In genomic region chr17:29155966-29156338, GRCh38 we compare ENCODE assay signal across 10 cellular contexts. TPM values are rescaled to one million over a fixed set of nuclear protein-coding genes. Genes with fewer than 3 reads are reported as not detected.
DNase-seq lines count a peak whose midpoint lies in the region; ATAC-seq and TF ChIP-seq lines count a peak whose summit lies in the region.
"Had no signal": no experiment of that assay in that cellular context is flagged by ENCODE, and none has a peak within 500 bp of the region (broad histone marks: within the 10 kb centered on the region; RNA-seq: fewer than 3 reads in every experiment).

No MANE protein-coding gene starts in this region.

- H3K27ac Mint-ChIP-seq in activated T-cell treated with anti-CD3 and anti-CD28 coated beads, Interleukin-2, amount 50 U/mL, for 72 hours = peak overlapping the region; percentile 87
- peak overlapping the region in 4 of 5 experiments; percentile 65 to 92 (median 79) for H3K27ac Mint-ChIP-seq in brain
- H3K27ac Mint-ChIP-seq in type B pancreatic cell = peak overlapping the region; percentile 87

- H3K4me1 ChIP-seq in liver (ENCODE audit: control insufficient read depth in 4 of 4, insufficient read depth in 4 of 4, low read length in 3 of 4) = peaks cover 47 to 79% (median 70%) of the 10 kb centered on the region in 4 donors

- H3K4me3 Mint-ChIP-seq in activated T-cell treated with anti-CD3 and anti-CD28 coated beads, Interleukin-2, amount 50 U/mL, for 72 hours = no peak overlapping the region
- H3K4me3 Mint-ChIP-seq in brain (no peak overlapping the region), type B pancreatic cell (no peak overlapping the region)

- H3K9me3 ChIP-seq in liver (ENCODE audit: control insufficient read depth in 4 of 4, low read length in 3 of 4) = no peaks in the 10 kb centered on the region
- H3K9me3 ChIP-seq: BE2C had no signal

- no peak for TF ChIP-seq RAD21 in liver (IDR thresholded peaks at IDR 0.05)

- H3K9ac ChIP-seq in liver (ENCODE audit: low read depth in 1 of 2, low read length in 2 of 2) = peak overlapping the region in 1 of 2 donors; percentile 20

- H3K4me1 Mint-ChIP-seq in activated T-cell treated with anti-CD3 and anti-CD28 coated beads, Interleukin-2, amount 50 U/mL, for 72 hours (ENCODE audit: low read depth) = peaks cover 44% of the 10 kb centered on the region
- H3K4me1 Mint-ChIP-seq in brain (peaks cover 77% of the 10 kb centered on the region), type B pancreatic cell (ENCODE audit: unreplicated experiment) (peaks cover 64% of the 10 kb centered on the region)

- H3K9me3 Mint-ChIP-seq in activated T-cell treated with anti-CD3 and anti-CD28 coated beads, Interleukin-2, amount 50 U/mL, for 72 hours = no peaks in the 10 kb centered on the region
- H3K9me3 Mint-ChIP-seq in brain (no peaks in the 10 kb centered on the region), type B pancreatic cell (no peaks in the 10 kb centered on the region)

- no peak for TF ChIP-seq CTCF in brain (conservative IDR thresholded peaks at IDR 0.05)
- TF ChIP-seq CTCF in liver (IDR thresholded peaks at IDR 0.05; ENCODE audit: low read depth, low read length, missing input control) = no peak
- TF ChIP-seq CTCF in type B pancreatic cell (conservative IDR thresholded peaks at IDR 0.05) = no peak

- H3K36me3 Mint-ChIP-seq in activated T-cell treated with anti-CD3 and anti-CD28 coated beads, Interleukin-2, amount 50 U/mL, for 72 hours (ENCODE audit: insufficient read depth in 2 of 2) = no peaks in the 10 kb centered on the region
- H3K36me3 Mint-ChIP-seq in brain (no peaks in the 10 kb centered on the region), type B pancreatic cell (peaks cover 4% of the 10 kb centered on the region)

- no peaks in the 10 kb centered on the region for H3K27me3 ChIP-seq in liver (ENCODE audit: control insufficient read depth in 4 of 4, insufficient read depth in 4 of 4, low read length in 3 of 4)
- H3K27me3 ChIP-seq: BE2C had no signal

- no peak overlapping the region for H3K4me3 ChIP-seq in liver (ENCODE audit: low read depth in 1 of 3, low read length in 3 of 3)

- H3K36me3 ChIP-seq in liver (ENCODE audit: control insufficient read depth in 4 of 4, insufficient read depth in 3 of 4, low read depth in 1 of 4, low read length in 3 of 4) = no peaks in the 10 kb centered on the region
- H3K36me3 ChIP-seq: BE2C had no signal

- H3K27me3 Mint-ChIP-seq in activated T-cell treated with anti-CD3 and anti-CD28 coated beads, Interleukin-2, amount 50 U/mL, for 72 hours (ENCODE audit: low read depth) = no peaks in the 10 kb centered on the region
- H3K27me3 Mint-ChIP-seq in brain (no peaks in the 10 kb centered on the region), type B pancreatic cell (no peaks in the 10 kb centered on the region)

- no peak for DNase-seq in activated T-cell treated with anti-CD3 and anti-CD28 coated beads, Interleukin-2, amount 50 U/mL, for 72 hours
- DNase-seq in activated T-cell treated with anti-CD3 and anti-CD28 coated beads for 4 hours (no peak), type B pancreatic cell (ENCODE audit: extremely low spot score, unreplicated experiment) (no peak), SK-N-DZ (ENCODE audit: low spot score) (no peak), middle frontal gyrus (ENCODE audit: extremely low spot score, low spot score) (no peak)

- peak overlapping the region; percentile 85 to 94 for H3K27ac ChIP-seq in liver (ENCODE audit: low read depth in 1 of 2, low read length in 2 of 2)
- H3K27ac ChIP-seq: HL-60 had no signal

- ATAC-seq in activated T-cell treated with anti-CD3 and anti-CD28 coated beads, Interleukin-2, amount 50 U/mL, for 72 hours (replicated peaks in 1 of 2) = no peak
- no peak for ATAC-seq in HG03442 (IDR thresholded peaks at IDR 0.05; ENCODE audit: unreplicated experiment)

- WGBS in liver = 75% methylated on average over 3 of the region's 3 CpGs

TF ChIP-seq in liver, 16 proteins besides CTCF, POLR2A, EP300 and RAD21:
- TF ChIP-seq FOXA2 (IDR thresholded peaks at IDR 0.05) (no peak), SP1 (IDR thresholded peaks at IDR 0.05) (peak; percentile 6)

RNA-seq across cellular contexts. Expression of gene MYO18A, which starts 24.2 kb away (rescaled TPM):
- 10 to 100 TPM; 49.5 to 51.2 TPM for total RNA-seq in activated T-cell treated with anti-CD3 and anti-CD28 coated beads, Interleukin-2, amount 50 U/mL, for 72 hours
- polyA plus RNA-seq in brain (ENCODE audit: insufficient read depth, low read depth, low replicate concordance) (55.9 TPM), liver (10 to 100 TPM; 26.3 to 36.4 TPM)
- total RNA-seq in liver (10 to 100 TPM; 38.2 to 81.6 TPM), type B pancreatic cell (ENCODE audit: low replicate concordance) (46.6 and 49.1 TPM in 2 replicates)
- 13.9 and 15.3 TPM in 2 replicates for polyA plus RNA-seq in SK-N-DZ (2014; cell fraction: cytosol; rRNA removed)
- polyA plus RNA-seq in SK-N-DZ (2014; cell fraction: nucleus; rRNA removed) = 20.9 and 42.8 TPM in 2 replicates
